ENCODE assay signal across 8 cellular contexts in genomic region chr9:133403766-133404439, GRCh38. TPM values are rescaled to one million over a fixed set of nuclear protein-coding genes. Genes with fewer than 3 reads are reported as not detected.
A peak's percentile ranks its signal among the peaks of the same experiment; 100 is the strongest.
DNase-seq lines count a peak whose midpoint lies in the region; ATAC-seq and TF ChIP-seq lines count a peak whose summit lies in the region.

No MANE protein-coding gene starts in this region.

- ATAC-seq in HG02981 (IDR thresholded peaks at IDR 0.05; ENCODE audit: unreplicated experiment) (no peak), GM18502 (IDR thresholded peaks at IDR 0.05; ENCODE audit: poor library complexity, unreplicated experiment) (no peak)

- H3K36me3 ChIP-seq in MG63, result peaks cover 31% of the 10 kb centered on the region

- no peaks in the 10 kb centered on the region for H3K27me3 ChIP-seq in MG63

- H3K9me3 ChIP-seq in MG63, result no peaks in the 10 kb centered on the region

- DNase-seq in DMS114 treated with DMSO at 0.1 percent for 48 hours (lab: John Stamatoyannopoulos, UW; ENCODE audit: unreplicated experiment), result peak; percentile 8
- peak; percentile 25 for DNase-seq in NCI-H128 (lab: John Stamatoyannopoulos, UW; ENCODE audit: unreplicated experiment)
- DNase-seq in activated CD8-positive, alpha-beta memory T cell treated with anti-CD3 and anti-CD28 coated beads for 1 hour (ENCODE audit: extremely low read depth in 1 of 2, low read depth in 1 of 2), result peak; percentile 20 to 32
- DNase-seq in epithelial cell of proximal tubule (ENCODE audit: low read depth), result no peak
- peak; percentile 56 for DNase-seq in stimulated activated CD4-positive, alpha-beta T cell treated with anti-CD3 and anti-CD28 coated beads, Interleukin-12 subunit alpha, Interleukin-12 subunit beta, amount 100 ng/mL, for 4 hours
- no peak for DNase-seq in MG63

- peak; percentile 73 for TF ChIP-seq CTCF in epithelial cell of proximal tubule (conservative IDR thresholded peaks at IDR 0.05; ENCODE audit: low read depth, low read length)

- no peak overlapping the region for H3K4me3 ChIP-seq in epithelial cell of proximal tubule (ENCODE audit: low read depth, low read length)
- no peak overlapping the region for H3K4me3 ChIP-seq in MG63

RNA-seq across cellular contexts. Expression of gene REXO4, which starts 13.9 kb away (rescaled TPM):
- total RNA-seq in epithelial cell of proximal tubule, result 24.4 and 30.4 TPM in 2 replicates
- 32.8 and 36.0 TPM in 2 replicates for total RNA-seq in MG63 (2014; rRNA removed; shearing (Covaris generic); ENCODE audit: low replicate concordance)

RNA-seq across cellular contexts. Expression of gene ADAMTS13, which starts 18.3 kb away (rescaled TPM):
- 0.22 and 0.75 TPM in 2 replicates for total RNA-seq in epithelial cell of proximal tubule
- total RNA-seq in MG63 (2014; rRNA removed; shearing (Covaris generic); ENCODE audit: low replicate concordance), result 1.1 and 2.0 TPM in 2 replicates

RNA-seq across cellular contexts. Expression of gene STKLD1, which starts 27.7 kb away (rescaled TPM):
- total RNA-seq in epithelial cell of proximal tubule, result 1.3 TPM in 1 of 2 replicates, not detected in the other
- total RNA-seq in MG63 (2014; rRNA removed; shearing (Covaris generic); ENCODE audit: low replicate concordance), result not detected in 2 replicates

RNA-seq across cellular contexts. Expression of gene SURF4, which starts 28.0 kb away (rescaled TPM):
- 125 and 252 TPM in 2 replicates for total RNA-seq in epithelial cell of proximal tubule
- total RNA-seq in MG63 (2014; rRNA removed; shearing (Covaris generic); ENCODE audit: low replicate concordance), result 301 and 417 TPM in 2 replicates

RNA-seq across cellular contexts. Expression of gene SURF2, which starts 47.6 kb away (rescaled TPM):
- total RNA-seq in epithelial cell of proximal tubule, result 27.6 and 45.4 TPM in 2 replicates
- total RNA-seq in MG63 (2014; rRNA removed; shearing (Covaris generic); ENCODE audit: low replicate concordance), result 28.5 and 47.2 TPM in 2 replicates

Comparison
In these comparisons a context has a peak if more than half of its experiments do, and no peak if none do; other contexts are left out.
1. DNase-seq: peak in DMS114 treated with DMSO at 0.1 percent for 48 hours (single experiment), NCI-H128 (single experiment), activated CD8-positive, alpha-beta memory T cell treated with anti-CD3 and anti-CD28 coated beads for 1 hour (2 of 2) and stimulated activated CD4-positive, alpha-beta T cell treated with anti-CD3 and anti-CD28 coated beads, Interleukin-12 subunit alpha, Interleukin-12 subunit beta, amount 100 ng/mL, for 4 hours (single experiment); none in epithelial cell of proximal tubule (single experiment) and MG63 (single experiment).